8 cellular contexts compared by ENCODE assay signal in the genomic region with DNA sequence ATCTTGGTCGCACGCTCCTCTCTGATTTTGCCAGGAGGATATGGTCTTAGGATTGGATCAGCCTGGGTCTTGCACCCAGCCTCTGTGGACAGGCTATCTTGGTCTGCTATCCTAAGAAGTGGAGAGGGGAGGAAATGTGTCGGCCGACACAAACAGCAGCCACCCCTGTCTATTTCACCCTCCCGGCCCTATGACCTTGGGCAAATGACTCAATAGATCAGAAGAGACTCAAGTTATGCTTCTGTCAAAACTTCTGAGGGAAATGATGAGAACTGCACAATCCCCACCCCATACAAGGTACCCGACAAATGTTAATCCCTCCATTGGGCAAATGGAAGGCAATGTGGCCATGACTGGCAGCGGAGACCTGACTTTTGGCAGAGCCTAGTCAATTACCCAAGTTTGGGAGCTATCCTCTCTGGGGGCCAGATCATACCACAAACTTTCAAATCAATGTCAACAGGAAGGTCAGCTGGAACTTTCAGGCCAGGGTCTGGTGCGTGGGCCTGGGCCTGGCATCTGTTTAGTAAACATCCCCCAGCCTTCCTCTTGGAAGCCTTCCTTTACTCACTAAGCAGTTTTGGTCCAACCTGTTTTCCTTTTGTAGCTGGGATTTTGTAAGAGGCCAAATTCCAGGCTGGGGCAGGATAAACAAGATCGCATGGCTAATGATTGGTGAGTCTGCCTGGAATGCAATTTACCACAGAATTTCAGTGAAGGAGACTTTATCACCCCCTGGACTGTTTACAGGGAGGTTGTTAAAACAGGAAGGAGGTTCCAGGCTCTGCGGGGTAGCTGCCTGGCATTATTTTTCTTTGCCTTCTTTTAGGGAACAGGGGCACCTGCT.
DNase-seq lines count a peak whose midpoint lies in the region; ATAC-seq, FAIRE-seq and TF ChIP-seq lines count a peak whose summit lies in the region.

No MANE protein-coding gene starts in this region.

- H3K4me1 Mint-ChIP-seq in Calu3 (ENCODE audit: low read depth, unreplicated experiment), result peaks cover 51% of the 10 kb centered on the region

- intact Hi-C loops in Calu3 (cut with micrococcal nuclease; ENCODE audit: unreplicated experiment) (loop anchor here (1.0 to 5.0 kb wide), 5 partner anchors 44 to 148 kb away; a partner anchor contains a TSS), esophagus squamous epithelium (cut with DNase I) (no loop called here)

- peaks cover 15 to 42% (median 15%) of the 10 kb centered on the region in 3 donors for H3K4me1 ChIP-seq in esophagus squamous epithelium

- H3K27ac ChIP-seq in esophagus squamous epithelium, result peak overlapping the region; percentile 44 to 71 (median 62)

- TF ChIP-seq CTCF in Calu3 (IDR thresholded peaks at IDR 0.05; ENCODE audit: unreplicated experiment) (no peak), esophagus squamous epithelium (IDR thresholded peaks at IDR 0.05) (no peak), omental fat pad (IDR thresholded peaks at IDR 0.05) (no peak)

- no peaks in the 10 kb centered on the region for H3K27me3 ChIP-seq in esophagus squamous epithelium

- ATAC-seq in omental fat pad (ENCODE audit: low FRiP score) (peak; percentile 60), HG03139 (IDR thresholded peaks at IDR 0.05; ENCODE audit: unreplicated experiment) (no peak)

- H3K27me3 Mint-ChIP-seq in Calu3 (ENCODE audit: unreplicated experiment), result no peaks in the 10 kb centered on the region

- peak overlapping the region; percentile 28 for H3K4me3 Mint-ChIP-seq in Calu3 (ENCODE audit: low read depth, unreplicated experiment)

- WGBS in esophagus squamous epithelium, 2 donors, result 54 to 55% methylated on average over 7 to 9 of the region's 10 CpGs

- peak; percentile 86 for DNase-seq in Calu3
- peak; percentile 20 for DNase-seq in RCC 7860 (ENCODE audit: low spot score)
- no peak for DNase-seq in esophagus squamous epithelium (lab: John Stamatoyannopoulos, UW)
- no peak for DNase-seq in omental fat pad (ENCODE audit: low spot score)
- no peak for DNase-seq in stimulated activated naive CD4-positive, alpha-beta T cell (lab: John Stamatoyannopoulos, UW)
- no peak for DNase-seq in central memory CD4-positive, alpha-beta T cell
- DNase-seq in superior temporal gyrus (ENCODE audit: extremely low spot score), result no peak

- H3K27ac Mint-ChIP-seq in Calu3 (ENCODE audit: unreplicated experiment), result peak overlapping the region; percentile 60

- no TSS peak for BruUV-seq in Calu3 (replicated peaks; lab: Mats Ljungman, UMichigan)

- no peak overlapping the region for H3K4me3 ChIP-seq in esophagus squamous epithelium

- H3K36me3 ChIP-seq in esophagus squamous epithelium, result no peaks in the 10 kb centered on the region

- peaks cover 6% of the 10 kb centered on the region for H3K36me3 Mint-ChIP-seq in Calu3 (ENCODE audit: insufficient read depth, unreplicated experiment)

- no peak for FAIRE-seq in RCC 7860 (lab: Jason Lieb, UNC)

- H3K9me3 Mint-ChIP-seq in Calu3 (ENCODE audit: low read depth, unreplicated experiment), result peaks cover 5% of the 10 kb centered on the region

- no peaks in the 10 kb centered on the region for H3K9me3 ChIP-seq in esophagus squamous epithelium

- CTCF ChIA-PET in Calu3 (lab: Charles Lee), result interaction anchor here (0.7 to 1.8 kb wide), 14 partner anchors 16 to 139 kb away, joined by 3 to 9 read pairs (median 4); no protein-coding TSS in a partner anchor

- TF ChIP-seq POLR2A in esophagus squamous epithelium (IDR thresholded peaks at IDR 0.05), result no peak

Comparison
In these comparisons a context has a peak if more than half of its experiments do, and no peak if none do; other contexts are left out.
1. DNase-seq: peak in Calu3 (single experiment) and RCC 7860 (single experiment); none in esophagus squamous epithelium (single experiment), omental fat pad (single experiment), stimulated activated naive CD4-positive, alpha-beta T cell (0 of 6), central memory CD4-positive, alpha-beta T cell (single experiment) and superior temporal gyrus (single experiment).